25 cellular contexts compared by ENCODE assay signal in the genomic region with DNA sequence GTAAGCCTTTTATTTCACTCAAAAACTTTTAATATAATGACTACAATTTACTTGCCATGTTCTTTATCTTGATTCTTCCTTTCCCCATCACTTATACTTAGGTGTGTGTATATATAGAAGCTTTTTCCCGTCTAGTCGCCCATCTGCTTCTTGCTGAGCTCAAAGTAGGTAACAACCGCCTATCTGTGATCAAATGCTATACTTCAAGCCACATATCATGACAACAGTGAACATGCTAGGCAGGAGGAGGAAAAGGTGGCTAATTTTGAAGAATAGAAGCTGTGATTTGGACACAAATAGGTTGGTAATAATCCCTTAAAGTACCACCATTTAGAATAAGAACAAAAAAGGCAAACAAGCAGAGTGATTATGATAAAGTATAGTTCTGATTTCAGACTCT.
"Had no signal": no experiment of that assay in that cellular context is flagged by ENCODE, and none has a peak within 500 bp of the region (broad histone marks: within the 10 kb centered on the region; RNA-seq: fewer than 3 reads in every experiment).

No MANE protein-coding gene starts in this region.

- ATAC-seq: effector memory CD8-positive, alpha-beta T cell; esophagus mucosa; foreskin keratinocyte; gastrocnemius medialis; gastroesophageal sphincter; heart left ventricle; heart right ventricle had no signal

- H3K9me3 Mint-ChIP-seq: endodermal cell had no signal

- H3K4me1 ChIP-seq: colonic mucosa, esophagus muscularis mucosa, esophagus squamous epithelium, foreskin keratinocyte, gastrocnemius medialis, gastroesophageal sphincter, heart left ventricle, heart right ventricle had no signal

- H3K27ac Mint-ChIP-seq: dendritic cell treated with granulocyte-macrophage colony-stimulating factor and Interleukin-4, amounts not matched to agents 40 ng/mL and 50 ng/mL, for 4 days; effector memory CD8-positive, alpha-beta T cell; endodermal cell had no signal

- H3K27me3 Mint-ChIP-seq: dendritic cell treated with granulocyte-macrophage colony-stimulating factor and Interleukin-4, amounts not matched to agents 40 ng/mL and 50 ng/mL, for 4 days; effector memory CD8-positive, alpha-beta T cell had no signal

- H3K27ac ChIP-seq: colonic mucosa, coronary artery, dorsolateral prefrontal cortex, epithelial cell of prostate, esophagus muscularis mucosa, esophagus squamous epithelium, foreskin keratinocyte, gastrocnemius medialis, gastroesophageal sphincter, heart left ventricle, heart right ventricle had no signal

- H3K9me3 ChIP-seq: colonic mucosa, esophagus muscularis mucosa, esophagus squamous epithelium, gastrocnemius medialis, gastroesophageal sphincter, heart right ventricle had no signal

- DNase-seq: colonic mucosa; cortex of kidney; dermis blood vessel endothelial cell; dorsolateral prefrontal cortex; effector CD4-positive, alpha-beta T cell; effector CD8-positive, alpha-beta T cell; effector memory CD4-positive, alpha-beta T cell; effector memory CD8-positive, alpha-beta T cell; endodermal cell; erythroblast; esophagus squamous epithelium; foreskin fibroblast; foreskin keratinocyte; foreskin melanocyte; gastrocnemius medialis; glutamatergic neuron; head of caudate nucleus; heart left ventricle; heart right ventricle had no signal

- H3K4me3 Mint-ChIP-seq: dendritic cell treated with granulocyte-macrophage colony-stimulating factor and Interleukin-4, amounts not matched to agents 40 ng/mL and 50 ng/mL, for 4 days; effector memory CD8-positive, alpha-beta T cell; endodermal cell had no signal

- H3K4me1 Mint-ChIP-seq: endodermal cell had no signal

- H3K36me3 ChIP-seq: colonic mucosa, esophagus muscularis mucosa, esophagus squamous epithelium, gastrocnemius medialis, gastroesophageal sphincter, heart left ventricle, heart right ventricle had no signal

- H3K4me3 ChIP-seq: colonic mucosa, coronary artery, dorsolateral prefrontal cortex, esophagus muscularis mucosa, esophagus squamous epithelium, gastrocnemius medialis, gastroesophageal sphincter, heart left ventricle, heart right ventricle had no signal

- H3K27me3 ChIP-seq: colonic mucosa, dorsolateral prefrontal cortex, esophagus muscularis mucosa, esophagus squamous epithelium, foreskin keratinocyte, gastrocnemius medialis, gastroesophageal sphincter, heart left ventricle, heart right ventricle had no signal
